1 cellular context compared by ENCODE assay signal in the genomic region with DNA sequence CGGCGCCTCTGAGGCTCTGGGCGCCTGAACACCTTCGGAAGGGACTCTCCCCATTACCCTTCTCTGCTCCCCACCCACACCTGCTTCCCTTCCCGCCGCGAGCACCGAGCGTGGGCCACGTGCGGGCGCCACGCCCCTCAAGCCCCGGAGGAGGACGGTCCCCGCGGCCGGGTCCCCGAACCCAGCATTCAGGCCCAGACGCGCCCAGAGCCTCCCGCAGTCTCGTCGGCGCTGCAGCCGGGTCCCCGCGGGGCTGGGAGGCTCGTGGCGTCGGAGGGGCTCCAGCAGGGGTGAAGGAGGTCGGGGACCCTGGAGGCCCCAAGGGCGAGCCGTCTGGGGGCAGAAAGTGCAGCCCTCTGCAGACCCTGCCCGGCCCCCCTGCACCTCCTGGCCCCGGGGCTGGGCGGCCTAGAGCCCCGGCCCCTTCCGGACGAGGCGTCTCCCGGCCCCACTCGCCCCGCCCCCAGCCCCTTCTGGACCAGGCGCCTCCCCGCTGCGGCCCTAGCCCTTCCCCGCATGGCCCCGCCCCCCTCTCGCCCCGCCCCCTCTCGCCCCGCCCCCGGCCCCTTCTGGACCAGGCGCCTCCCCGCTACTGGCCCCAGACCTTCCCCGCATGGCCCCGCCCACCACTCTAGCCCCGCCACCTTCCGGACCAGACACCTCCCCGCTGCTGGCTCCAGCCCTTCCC.
TF ChIP-seq lines count a peak whose summit lies in the region.

No MANE protein-coding gene starts in this region.

TF ChIP-seq in HepG2, 621 proteins besides CTCF, POLR2A, EP300 and RAD21 (continued from another document and continues in another):
- TF ChIP-seq ZBTB39 (CRISPR knock-in tag; IDR thresholded peaks at IDR 0.05) (0 out of 2 replicates have a peak, but pooled peaks have one; percentile 25), DMAP1 (CRISPR knock-in tag; IDR thresholded peaks at IDR 0.05) (peak; percentile 80; the same call in 1 of the 2 replicates), PITX1 (CRISPR knock-in tag; IDR thresholded peaks at IDR 0.05) (0 out of 2 replicates have a peak, but pooled peaks have one; percentile 9), MNT (IDR thresholded peaks at IDR 0.05) (0 out of 2 replicates have a peak, but pooled peaks have one; percentile 19), ZNF33B (CRISPR knock-in tag; IDR thresholded peaks at IDR 0.05) (no peak), ZNF274 (CRISPR knock-in tag; IDR thresholded peaks at IDR 0.05) (peak; percentile 53; the same call in 1 of the 2 replicates), ZFP62 (CRISPR knock-in tag; IDR thresholded peaks at IDR 0.05) (no peak), POLR2AphosphoS5 (IDR thresholded peaks at IDR 0.05; ENCODE audit: low read depth, low read length) (peak; percentile 54), ZNF878 (CRISPR knock-in tag; IDR thresholded peaks at IDR 0.05) (peak; percentile 61; the same call in 1 of the 2 replicates), PHF21A (CRISPR knock-in tag; IDR thresholded peaks at IDR 0.05) (no peak), IRF1 (CRISPR knock-in tag; IDR thresholded peaks at IDR 0.05; ENCODE audit: low read depth) (no peak), MYC (CRISPR knock-in tag; IDR thresholded peaks at IDR 0.05; ENCODE audit: borderline replicate concordance) (peak; percentile 85), SP4 (CRISPR knock-in tag; IDR thresholded peaks at IDR 0.05) (peak; percentile 67), ZNF720 (CRISPR knock-in tag; IDR thresholded peaks at IDR 0.05) (no peak), ZNF563 (CRISPR knock-in tag; IDR thresholded peaks at IDR 0.05) (peak; percentile 30; the same call in 1 of the 2 replicates), NKX3-1 (CRISPR knock-in tag; IDR thresholded peaks at IDR 0.05) (no peak), MXD4 (CRISPR knock-in tag; IDR thresholded peaks at IDR 0.05) (peak; percentile 84; the same call in 1 of the 2 replicates), HES4 (CRISPR knock-in tag; IDR thresholded peaks at IDR 0.05; ENCODE audit: borderline replicate concordance) (peak; percentile 62; the same call in 1 of the 2 replicates), USF2 (IDR thresholded peaks at IDR 0.05; ENCODE audit: low read depth, low read length) (no peak), USF2 (CRISPR knock-in tag; IDR thresholded peaks at IDR 0.05; ENCODE audit: borderline replicate concordance) (0 out of 2 replicates have a peak, but pooled peaks have one; percentile 37), ZNF577 (CRISPR knock-in tag; IDR thresholded peaks at IDR 0.05; ENCODE audit: borderline replicate concordance, low read depth) (no peak), ZNF235 (CRISPR knock-in tag; IDR thresholded peaks at IDR 0.05; ENCODE audit: borderline replicate concordance) (peak; percentile 48; the same call in 1 of the 2 replicates), ZNF782 (CRISPR knock-in tag; IDR thresholded peaks at IDR 0.05; ENCODE audit: borderline replicate concordance) (peak; percentile 23; the same call in 1 of the 2 replicates), ZNF713 (CRISPR knock-in tag; IDR thresholded peaks at IDR 0.05) (peak; percentile 73; the same call in 1 of the 2 replicates), HMGXB4 (CRISPR knock-in tag; IDR thresholded peaks at IDR 0.05; ENCODE audit: borderline replicate concordance in 1 of 2, low read depth in 1 of 2) (no peak; a peak in 1 of 4 replicates), CSRNP2 (CRISPR knock-in tag; conservative IDR thresholded peaks at IDR 0.05; ENCODE audit: low read depth) (no peak), JUNB (CRISPR knock-in tag; IDR thresholded peaks at IDR 0.05; ENCODE audit: borderline replicate concordance) (no peak), ZFP36L1 (CRISPR knock-in tag; IDR thresholded peaks at IDR 0.05) (peak; percentile 19; the same call in 1 of the 2 replicates), ZNF451 (CRISPR knock-in tag; IDR thresholded peaks at IDR 0.05) (0 out of 2 replicates have a peak, but pooled peaks have one; percentile 48), HIC2 (CRISPR knock-in tag; IDR thresholded peaks at IDR 0.05; ENCODE audit: low read depth) (no peak), ZNF607 (CRISPR knock-in tag; IDR thresholded peaks at IDR 0.05; ENCODE audit: borderline replicate concordance) (peak; percentile 20; the same call in 1 of the 2 replicates), ZNF383 (CRISPR knock-in tag; IDR thresholded peaks at IDR 0.05; ENCODE audit: borderline replicate concordance) (0 out of 2 replicates have a peak, but pooled peaks have one; percentile 16), MTF1 (CRISPR knock-in tag; IDR thresholded peaks at IDR 0.05) (peak; percentile 1; the same call in 1 of the 2 replicates)
- TF ChIP-seq, protein P1, sequence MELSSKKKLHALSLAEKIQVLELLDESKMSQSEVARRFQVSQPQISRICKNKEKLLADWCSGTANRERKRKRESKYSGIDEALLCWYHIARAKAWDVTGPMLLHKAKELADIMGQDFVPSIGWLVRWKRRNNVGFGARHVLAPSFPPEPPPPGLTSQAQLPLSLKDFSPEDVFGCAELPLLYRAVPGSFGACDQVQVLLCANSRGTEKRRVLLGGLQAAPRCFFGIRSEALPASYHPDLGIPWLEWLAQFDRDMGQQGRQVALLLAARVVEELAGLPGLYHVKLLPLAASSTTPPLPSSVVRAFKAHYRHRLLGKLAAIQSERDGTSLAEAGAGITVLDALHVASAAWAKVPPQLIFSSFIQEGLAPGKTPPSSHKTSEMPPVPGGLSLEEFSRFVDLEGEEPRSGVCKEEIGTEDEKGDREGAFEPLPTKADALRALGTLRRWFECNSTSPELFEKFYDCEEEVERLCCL (CRISPR knock-in tag; IDR thresholded peaks at IDR 0.05; ENCODE audit: borderline replicate concordance) = no peak
- TF ChIP-seq, protein P2, sequence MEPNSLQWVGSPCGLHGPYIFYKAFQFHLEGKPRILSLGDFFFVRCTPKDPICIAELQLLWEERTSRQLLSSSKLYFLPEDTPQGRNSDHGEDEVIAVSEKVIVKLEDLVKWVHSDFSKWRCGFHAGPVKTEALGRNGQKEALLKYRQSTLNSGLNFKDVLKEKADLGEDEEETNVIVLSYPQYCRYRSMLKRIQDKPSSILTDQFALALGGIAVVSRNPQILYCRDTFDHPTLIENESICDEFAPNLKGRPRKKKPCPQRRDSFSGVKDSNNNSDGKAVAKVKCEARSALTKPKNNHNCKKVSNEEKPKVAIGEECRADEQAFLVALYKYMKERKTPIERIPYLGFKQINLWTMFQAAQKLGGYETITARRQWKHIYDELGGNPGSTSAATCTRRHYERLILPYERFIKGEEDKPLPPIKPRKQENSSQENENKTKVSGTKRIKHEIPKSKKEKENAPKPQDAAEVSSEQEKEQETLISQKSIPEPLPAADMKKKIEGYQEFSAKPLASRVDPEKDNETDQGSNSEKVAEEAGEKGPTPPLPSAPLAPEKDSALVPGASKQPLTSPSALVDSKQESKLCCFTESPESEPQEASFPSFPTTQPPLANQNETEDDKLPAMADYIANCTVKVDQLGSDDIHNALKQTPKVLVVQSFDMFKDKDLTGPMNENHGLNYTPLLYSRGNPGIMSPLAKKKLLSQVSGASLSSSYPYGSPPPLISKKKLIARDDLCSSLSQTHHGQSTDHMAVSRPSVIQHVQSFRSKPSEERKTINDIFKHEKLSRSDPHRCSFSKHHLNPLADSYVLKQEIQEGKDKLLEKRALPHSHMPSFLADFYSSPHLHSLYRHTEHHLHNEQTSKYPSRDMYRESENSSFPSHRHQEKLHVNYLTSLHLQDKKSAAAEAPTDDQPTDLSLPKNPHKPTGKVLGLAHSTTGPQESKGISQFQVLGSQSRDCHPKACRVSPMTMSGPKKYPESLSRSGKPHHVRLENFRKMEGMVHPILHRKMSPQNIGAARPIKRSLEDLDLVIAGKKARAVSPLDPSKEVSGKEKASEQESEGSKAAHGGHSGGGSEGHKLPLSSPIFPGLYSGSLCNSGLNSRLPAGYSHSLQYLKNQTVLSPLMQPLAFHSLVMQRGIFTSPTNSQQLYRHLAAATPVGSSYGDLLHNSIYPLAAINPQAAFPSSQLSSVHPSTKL (CRISPR knock-in tag; IDR thresholded peaks at IDR 0.05) = peak; percentile 29; the same call in 1 of the 2 replicates
- TF ChIP-seq, protein P3, sequence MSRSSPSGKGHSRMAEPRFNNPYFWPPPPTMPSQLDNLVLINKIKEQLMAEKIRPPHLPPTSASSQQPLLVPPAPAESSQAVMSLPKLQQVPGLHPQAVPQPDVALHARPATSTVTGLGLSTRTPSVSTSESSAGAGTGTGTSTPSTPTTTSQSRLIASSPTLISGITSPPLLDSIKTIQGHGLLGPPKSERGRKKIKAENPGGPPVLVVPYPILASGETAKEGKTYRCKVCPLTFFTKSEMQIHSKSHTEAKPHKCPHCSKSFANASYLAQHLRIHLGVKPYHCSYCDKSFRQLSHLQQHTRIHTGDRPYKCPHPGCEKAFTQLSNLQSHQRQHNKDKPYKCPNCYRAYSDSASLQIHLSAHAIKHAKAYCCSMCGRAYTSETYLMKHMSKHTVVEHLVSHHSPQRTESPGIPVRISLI (CRISPR knock-in tag; IDR thresholded peaks at IDR 0.05; ENCODE audit: borderline replicate concordance) = no peak
